8 cellular contexts compared by ENCODE assay signal in genomic region chr13:19782727-19783682, GRCh38. TPM values are rescaled to one million over a fixed set of nuclear protein-coding genes. Genes with fewer than 3 reads are reported as not detected.
DNase-seq lines count a peak whose midpoint lies in the region; ATAC-seq and TF ChIP-seq lines count a peak whose summit lies in the region.
"Not testable (repeated sequence)": the region's sequence is repeated elsewhere in the genome, so short reads cannot be mapped to it uniquely, and the experiment has no call there.

Gene PSPC1, minus strand, starts transcription at chr13:19782945. Its CDS starts 188 bp downstream, at chr13:19782757.

- not testable (repeated sequence) for H3K27me3 ChIP-seq in suprapubic skin

- peak within 1 kb of the TSS; percentile 86 for H3K4me3 ChIP-seq in suprapubic skin

- TF ChIP-seq POLR2A in suprapubic skin (IDR thresholded peaks at IDR 0.05) = peak; percentile 61 to 89

- H3K27ac Mint-ChIP-seq in activated naive CD4-positive, alpha-beta T cell treated with anti-CD3 and anti-CD28 coated beads, Interleukin-2, amount 50 U/mL, for 72 hours = peak within 1 kb of the TSS; percentile 98

- TF ChIP-seq CTCF in suprapubic skin (IDR thresholded peaks at IDR 0.05) = not testable (repeated sequence)

- not testable (repeated sequence) for H3K9me3 ChIP-seq in suprapubic skin

- peaks cover 6 to 19% of the 10 kb centered on the region in 2 donors for H3K36me3 Mint-ChIP-seq in activated naive CD4-positive, alpha-beta T cell treated with anti-CD3 and anti-CD28 coated beads, Interleukin-2, amount 50 U/mL, for 72 hours

- 21% methylated on average over 50 of the region's 50 CpGs for WGBS in suprapubic skin

- peaks cover 10% of the 10 kb centered on the region for H3K4me1 ChIP-seq in suprapubic skin

- peak within 1 kb of the TSS; percentile 98 for H3K27ac ChIP-seq in suprapubic skin

- peak; percentile 89 for DNase-seq in GM04504 (ENCODE audit: low read depth)
- DNase-seq in NCI-H1092 treated with DMSO at 0.1 percent for 48 hours (lab: John Stamatoyannopoulos, UW) = peak; percentile 97
- DNase-seq in SKM-1 (lab: John Stamatoyannopoulos, UW; ENCODE audit: unreplicated experiment) = peak; percentile 92
- peak; percentile 93 to 97 for DNase-seq in activated naive CD4-positive, alpha-beta T cell treated with anti-CD3 and anti-CD28 coated beads, Interleukin-2, amount 50 U/mL, for 72 hours (ENCODE audit: low spot score in 2 of 2)
- DNase-seq in globus pallidus (ENCODE audit: low spot score) = peak; percentile 96
- peak; percentile 39 to 96 (median 91) for DNase-seq in nucleus accumbens (lab: John Stamatoyannopoulos, UW)
- DNase-seq in suprapubic skin (ENCODE audit: low spot score in 2 of 2) = peak; percentile 96 to 97

- not testable (repeated sequence) for TF ChIP-seq EP300 in suprapubic skin (IDR thresholded peaks at IDR 0.05)

- not testable (repeated sequence) for H3K36me3 ChIP-seq in suprapubic skin

- not testable (repeated sequence) for H3K9me3 Mint-ChIP-seq in activated naive CD4-positive, alpha-beta T cell treated with anti-CD3 and anti-CD28 coated beads, Interleukin-2, amount 50 U/mL, for 72 hours

- ATAC-seq in HG02588 (IDR thresholded peaks at IDR 0.05; ENCODE audit: unreplicated experiment) = peak; percentile 78
- peak; percentile 92 to 95 for ATAC-seq in activated naive CD4-positive, alpha-beta T cell treated with anti-CD3 and anti-CD28 coated beads, Interleukin-2, amount 50 U/mL, for 72 hours

RNA-seq across cellular contexts. Expression of gene PSPC1, which starts in this region (rescaled TPM):
- total RNA-seq in activated naive CD4-positive, alpha-beta T cell treated with anti-CD3 and anti-CD28 coated beads, Interleukin-2, amount 50 U/mL, for 72 hours = 10 to 100 TPM; 66.3 to 71.1 TPM
- total RNA-seq in suprapubic skin = 10 to 100 TPM; 30.3 to 63.2 (median 38.8) TPM

Comparison
In these comparisons a context has a peak if more than half of its experiments do, and no peak if none do; other contexts are left out.
1. Peak in every context shown above with its lines: DNase-seq, ATAC-seq, H3K4me3 ChIP-seq and H3K27ac ChIP-seq.